ENCODE assay signal across 20 cellular contexts in genomic region chr19:35531291-35531690, GRCh38. TPM values are rescaled to one million over a fixed set of nuclear protein-coding genes. Genes with fewer than 3 reads are reported as not detected.
DNase-seq lines count a peak whose midpoint lies in the region; ATAC-seq and TF ChIP-seq lines count a peak whose summit lies in the region.
"Had no signal": no experiment of that assay in that cellular context is flagged by ENCODE, and none has a peak within 500 bp of the region (broad histone marks: within the 10 kb centered on the region; RNA-seq: fewer than 3 reads in every experiment).

No MANE protein-coding gene starts in this region.

- H4K91ac ChIP-seq in mesenchymal stem cell (ENCODE audit: low read length), result peak overlapping the region; percentile 52

- ATAC-seq in T-helper 17 cell (no peak), HG03469 (IDR thresholded peaks at IDR 0.05; ENCODE audit: unreplicated experiment) (no peak), GM21515 (IDR thresholded peaks at IDR 0.05; ENCODE audit: unreplicated experiment) (no peak)
- ATAC-seq: K562, Panc1, Right ventricle myocardium inferior had no signal

- no peak overlapping the region for H2BK15ac ChIP-seq in mesenchymal stem cell (ENCODE audit: low read depth, poor library complexity, severe bottlenecking)

- H3K27ac ChIP-seq in mesenchymal stem cell (ENCODE audit: low read length, poor library complexity, severe bottlenecking), result no peak overlapping the region
- H3K27ac ChIP-seq: BLaER1 had no signal

- no peak overlapping the region for H3K18ac ChIP-seq in mesenchymal stem cell (ENCODE audit: low read depth in 1 of 2, low read length in 2 of 2)

- H3K27me3 Mint-ChIP-seq in T-helper 17 cell (peaks cover 57% of the 10 kb centered on the region), type B pancreatic cell (peaks cover 10% of the 10 kb centered on the region)

- H3K9me3 Mint-ChIP-seq in type B pancreatic cell, result no peaks in the 10 kb centered on the region

- no peak overlapping the region for H3K23ac ChIP-seq in mesenchymal stem cell (ENCODE audit: low read length in 2 of 2)

- no peak overlapping the region for H3K4ac ChIP-seq in mesenchymal stem cell (ENCODE audit: low read depth in 1 of 2, low read length in 2 of 2)

- no peak overlapping the region for H3K4me2 ChIP-seq in mesenchymal stem cell (ENCODE audit: low read length, poor library complexity, severe bottlenecking)
- H3K4me2 ChIP-seq: BLaER1 had no signal

- no peak overlapping the region for H3K9ac ChIP-seq in mesenchymal stem cell (ENCODE audit: low read length)
- H3K9ac ChIP-seq: BLaER1 had no signal

- H3K79me1 ChIP-seq in mesenchymal stem cell (replicated peaks; ENCODE audit: low read length, poor library complexity, severe bottlenecking), result no peaks in the 10 kb centered on the region

- peak overlapping the region in 1 of 2 experiments; percentile 39 for H2BK12ac ChIP-seq in mesenchymal stem cell (ENCODE audit: low read length in 2 of 2)

- no peak overlapping the region for H2BK120ac ChIP-seq in mesenchymal stem cell (ENCODE audit: low read depth, low read length)

- no peak overlapping the region for H3K14ac ChIP-seq in mesenchymal stem cell (ENCODE audit: low read length in 2 of 2)

- no peak overlapping the region for H2AFZ ChIP-seq in mesenchymal stem cell (ENCODE audit: low read depth, low read length)

- DNase-seq in DMS79 treated with DMSO at 0.1 percent for 48 hours (lab: John Stamatoyannopoulos, UW) (peak; percentile 7), DMS79 (lab: John Stamatoyannopoulos, UW) (no peak), NCI-H146 (lab: John Stamatoyannopoulos, UW) (peak; percentile 83), T-helper 17 cell (no peak), mesenchymal stem cell (no peak), type B pancreatic cell (ENCODE audit: extremely low spot score, unreplicated experiment) (no peak)
- DNase-seq: 8988T, DMS 273 treated with DMSO at 0.1 percent for 48 hours, H7, MV-4-11, NCI-H1436 treated with DMSO at 0.1 percent for 48 hours, NCI-H2081 treated with DMSO at 0.1 percent for 48 hours, NCI-H226, NCI-H526 treated with DMSO at 0.1 percent for 48 hours had no signal

- no peak overlapping the region for H3K4me3 ChIP-seq in mesenchymal stem cell (ENCODE audit: insufficient read depth in 1 of 2, low read depth in 1 of 2, low read length in 2 of 2)
- H3K4me3 ChIP-seq: BLaER1, K562 had no signal

- WGBS in mesenchymal stem cell, result 51% methylated on average over 5 of the region's 6 CpGs

- H3K36me3 ChIP-seq in mesenchymal stem cell (ENCODE audit: control insufficient read depth in 1 of 2, insufficient read depth in 2 of 2, low read depth in 1 of 2, low read length in 2 of 2), result no peaks in the 10 kb centered on the region
- H3K36me3 ChIP-seq: BLaER1 had no signal

- H3K4me3 Mint-ChIP-seq in T-helper 17 cell (peak overlapping the region; percentile 55), type B pancreatic cell (no peak overlapping the region)

- H2AK5ac ChIP-seq in mesenchymal stem cell (ENCODE audit: low read length, severe bottlenecking), result no peak overlapping the region

- H2BK5ac ChIP-seq in mesenchymal stem cell (ENCODE audit: low read depth, low read length, poor library complexity, severe bottlenecking), result no peak overlapping the region

- no peak for TF ChIP-seq CTCF in type B pancreatic cell (conservative IDR thresholded peaks at IDR 0.05)

- H3K36me3 Mint-ChIP-seq in T-helper 17 cell (ENCODE audit: low read depth) (peaks cover 12% of the 10 kb centered on the region), type B pancreatic cell (no peaks in the 10 kb centered on the region)

- H3K9me3 ChIP-seq in T-helper 17 cell (ENCODE audit: control insufficient read depth, low read length, poor library complexity, severe bottlenecking), result no peaks in the 10 kb centered on the region
- H3K9me3 ChIP-seq in mesenchymal stem cell (ENCODE audit: control insufficient read depth, low read length), result no peaks in the 10 kb centered on the region
- H3K9me3 ChIP-seq: BLaER1 had no signal

- peaks cover 3% of the 10 kb centered on the region for H3K4me1 ChIP-seq in mesenchymal stem cell (ENCODE audit: control insufficient read depth, insufficient read depth, low read depth, low read length)

- H3K4me1 Mint-ChIP-seq in T-helper 17 cell (peaks cover 13% of the 10 kb centered on the region), type B pancreatic cell (ENCODE audit: unreplicated experiment) (no peaks in the 10 kb centered on the region)

- H3K27me3 ChIP-seq in mesenchymal stem cell (ENCODE audit: control insufficient read depth in 1 of 2, insufficient read depth in 1 of 2, low read length in 2 of 2), result peaks cover 22 to 30% of the 10 kb centered on the region in 2 experiments

- H4K8ac ChIP-seq in mesenchymal stem cell (ENCODE audit: low read length), result no peak overlapping the region

- no peak overlapping the region for H3K27ac Mint-ChIP-seq in T-helper 17 cell
- H3K27ac Mint-ChIP-seq in type B pancreatic cell, result no peak overlapping the region

RNA-seq across cellular contexts. Expression of gene GAPDHS, which starts 2.0 kb away (rescaled TPM):
- total RNA-seq in T-helper 17 cell, result not detected
- polyA plus RNA-seq in mesenchymal stem cell (2013, experiment 1 of 2), result not detected
- not detected for polyA plus RNA-seq in mesenchymal stem cell (2013, experiment 2 of 2)
- total RNA-seq in type B pancreatic cell (ENCODE audit: low replicate concordance), result not detected in 2 replicates
- total RNA-seq: K562, Right ventricle myocardium inferior had no signal

RNA-seq across cellular contexts. Expression of gene SBSN, which starts 3.2 kb away (rescaled TPM):
- total RNA-seq in T-helper 17 cell (not detected), type B pancreatic cell (ENCODE audit: low replicate concordance) (0.53 TPM in 1 of 2 replicates, not detected in the other)
- 0.25 TPM for polyA plus RNA-seq in mesenchymal stem cell (2013, experiment 1 of 2)
- polyA plus RNA-seq in mesenchymal stem cell (2013, experiment 2 of 2), result 0.23 TPM
- total RNA-seq: H7, Right ventricle myocardium inferior had no signal
- polyA plus RNA-seq: K562 had no signal

RNA-seq across cellular contexts. Expression of gene TMEM147, which starts 14.1 kb away (rescaled TPM):
- 10 to 100 TPM; 30.5 to 37.0 TPM for total RNA-seq in T-helper 17 cell
- polyA plus RNA-seq in mesenchymal stem cell (2013, experiment 1 of 2), result 108 TPM
- polyA plus RNA-seq in mesenchymal stem cell (2013, experiment 2 of 2), result 109 TPM
- total RNA-seq in type B pancreatic cell (ENCODE audit: low replicate concordance), result 104 and 113 TPM in 2 replicates

RNA-seq across cellular contexts. Expression of gene DMKN, which starts 17.8 kb away (rescaled TPM):
- total RNA-seq in T-helper 17 cell (not detected), type B pancreatic cell (ENCODE audit: low replicate concordance) (70.9 and 141 TPM in 2 replicates)
- polyA plus RNA-seq in mesenchymal stem cell (2013, experiment 1 of 2), result 11.3 TPM
- 11.6 TPM for polyA plus RNA-seq in mesenchymal stem cell (2013, experiment 2 of 2)

RNA-seq across cellular contexts. Expression of gene ATP4A, which starts 32.2 kb away (rescaled TPM):
- total RNA-seq in T-helper 17 cell (not detected), type B pancreatic cell (ENCODE audit: low replicate concordance) (1.3 and 16.8 TPM in 2 replicates)
- not detected for polyA plus RNA-seq in mesenchymal stem cell (2013, experiment 1 of 2)
- not detected for polyA plus RNA-seq in mesenchymal stem cell (2013, experiment 2 of 2)
- total RNA-seq: K562, Right ventricle myocardium inferior had no signal

Comparison
In these comparisons a context has a peak if more than half of its experiments do, and no peak if none do; other contexts are left out.
1. DNase-seq: peak in DMS79 treated with DMSO at 0.1 percent for 48 hours (single experiment) and NCI-H146 (single experiment); none in DMS79 (single experiment), T-helper 17 cell (0 of 3), mesenchymal stem cell (single experiment) and type B pancreatic cell (single experiment).